In the genomic region with DNA sequence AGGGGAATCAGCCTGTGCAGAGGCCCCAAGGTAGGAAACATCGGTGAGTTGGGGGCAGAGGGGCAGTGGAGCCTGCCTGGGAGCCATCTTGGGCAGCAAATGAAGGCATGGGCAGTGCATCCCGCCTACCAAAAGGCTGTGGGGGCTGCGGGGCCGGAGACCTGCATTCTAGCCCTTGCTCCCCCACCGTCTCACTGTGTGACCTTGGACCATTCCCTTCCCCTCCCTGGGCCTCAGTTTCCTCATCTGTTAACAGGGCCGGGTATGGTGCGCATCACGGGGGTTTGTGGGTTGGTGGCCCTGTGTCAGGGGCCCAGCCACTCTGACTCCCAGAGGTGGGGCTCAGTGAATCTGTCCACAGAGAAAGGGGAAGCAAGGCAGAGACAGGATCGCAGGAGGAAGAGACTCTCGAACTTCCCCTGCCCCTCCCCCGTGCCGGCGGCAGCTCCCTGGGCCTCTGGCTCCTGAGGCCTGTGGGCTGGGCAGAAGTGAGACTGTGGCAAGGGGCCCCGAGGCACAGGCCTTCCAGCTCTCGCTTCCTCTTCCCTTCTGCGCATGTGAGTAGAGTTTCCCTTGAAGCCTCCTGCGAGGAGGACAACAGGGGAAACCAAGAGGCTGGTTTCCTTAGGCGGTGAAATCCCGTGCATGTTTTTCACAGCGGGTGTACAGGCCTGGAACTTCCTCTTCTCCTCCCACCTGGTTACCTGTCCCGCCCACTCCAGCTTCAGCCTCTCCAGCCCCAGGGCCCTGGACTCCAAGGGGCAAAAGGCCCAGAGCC, we compare ENCODE assay signal across 8 cellular contexts. TPM values are rescaled to one million over a fixed set of nuclear protein-coding genes. Genes with fewer than 3 reads are reported as not detected.
DNase-seq lines count a peak whose midpoint lies in the region; ATAC-seq and TF ChIP-seq lines count a peak whose summit lies in the region.

No MANE protein-coding gene starts in this region.

- H3K4me2 ChIP-seq in trophoblast cell (ENCODE audit: low read length): peak overlapping the region; percentile 8

- H3K36me3 ChIP-seq in trophoblast cell (ENCODE audit: control insufficient read depth in 1 of 2, insufficient read depth in 2 of 2, low read length in 2 of 2) (no peaks in the 10 kb centered on the region), urinary bladder (ENCODE audit: insufficient read depth) (no peaks in the 10 kb centered on the region)

- H3K9me3 ChIP-seq in trophoblast cell (ENCODE audit: insufficient read depth, low read depth, low read length): peaks cover 5% of the 10 kb centered on the region

- H3K27ac ChIP-seq in trophoblast cell (ENCODE audit: low read depth, low read length) (peak overlapping the region; percentile 64), urinary bladder (ENCODE audit: low read depth) (peak overlapping the region; percentile 41)

- H2BK5ac ChIP-seq in trophoblast cell (ENCODE audit: low read depth, low read length, poor library complexity): peak overlapping the region; percentile 18

- ATAC-seq in GM21526 (IDR thresholded peaks at IDR 0.05; ENCODE audit: low FRiP score, unreplicated experiment): peak; percentile 82

- peak overlapping the region; percentile 37 for H3K14ac ChIP-seq in trophoblast cell (ENCODE audit: low read length)

- H3K4me3 ChIP-seq in trophoblast cell (ENCODE audit: low read depth, low read length) (peak overlapping the region; percentile 33), urinary bladder (ENCODE audit: low read depth, low read length) (no peak overlapping the region)

- peaks cover 14 to 23% of the 10 kb centered on the region in 2 experiments for H3K4me1 ChIP-seq in trophoblast cell (ENCODE audit: control insufficient read depth in 1 of 2, insufficient read depth in 2 of 2, low read length in 2 of 2)
- H3K4me1 ChIP-seq in urinary bladder (ENCODE audit: insufficient read depth): peaks cover 4% of the 10 kb centered on the region

- H3K23ac ChIP-seq in trophoblast cell (ENCODE audit: low read length): no peak overlapping the region

- no peak overlapping the region for H2BK12ac ChIP-seq in trophoblast cell (ENCODE audit: low read length)

- DNase-seq in COLO668 (lab: John Stamatoyannopoulos, UW; ENCODE audit: unreplicated experiment) (peak; percentile 67), KG1 (lab: John Stamatoyannopoulos, UW) (peak; percentile 80), erythroblast (lab: John Stamatoyannopoulos, UW) (peak; percentile 23 to 25), trophoblast cell (peak; percentile 62 to 78), H4 (ENCODE audit: low spot score) (no peak)
- DNase-seq in activated CD4-positive, alpha-beta T cell treated with anti-CD3 and anti-CD28 coated beads, Interleukin-2, amount 50 U/mL, for 48 hours: peak; percentile 86 to 90

- H3K9ac ChIP-seq in trophoblast cell (ENCODE audit: low read length): no peak overlapping the region

- peak overlapping the region; percentile 5 for H3K4ac ChIP-seq in trophoblast cell (ENCODE audit: low read depth, low read length)

- H3K18ac ChIP-seq in trophoblast cell (ENCODE audit: low read length): peak overlapping the region; percentile 26

- no peak overlapping the region for H2BK120ac ChIP-seq in trophoblast cell (ENCODE audit: insufficient read depth, low read length, poor library complexity)

- H4K12ac ChIP-seq in trophoblast cell (ENCODE audit: low read depth, low read length): peak overlapping the region; percentile 25

- no peaks in the 10 kb centered on the region for H3K79me2 ChIP-seq in trophoblast cell (ENCODE audit: control insufficient read depth, insufficient read depth, low read length, poor library complexity)

- peak overlapping the region; percentile 46 for H4K91ac ChIP-seq in trophoblast cell (ENCODE audit: low read depth, low read length)

- WGBS in trophoblast cell (ENCODE audit: extremely low coverage, insufficient coverage, insufficient read length): no CpG with 5 or more reads among the region's 21 CpGs
- WGBS in urinary bladder: 70% methylated on average over 21 of the region's 21 CpGs

- H3K79me1 ChIP-seq in trophoblast cell (ENCODE audit: low read length): peaks cover 12% of the 10 kb centered on the region

- no peak for TF ChIP-seq POLR2A in erythroblast (IDR thresholded peaks at IDR 0.05; ENCODE audit: low read length)

- no peaks in the 10 kb centered on the region for H3K27me3 ChIP-seq in trophoblast cell (ENCODE audit: insufficient read depth, low read length)

- peak overlapping the region; percentile 50 for H4K8ac ChIP-seq in trophoblast cell (ENCODE audit: low read depth, low read length)

- H2AK5ac ChIP-seq in trophoblast cell (ENCODE audit: low read length): peak overlapping the region; percentile 15

- no peak overlapping the region for H2AFZ ChIP-seq in trophoblast cell (ENCODE audit: insufficient read depth, low read length, poor library complexity)

RNA-seq across cellular contexts. Expression of gene IDH2, which starts 42.9 kb away (rescaled TPM):
- 108 and 113 TPM in 2 replicates for polyA plus RNA-seq in trophoblast cell (2013)
- total RNA-seq in urinary bladder: 85.0 TPM
- 105 TPM for polyA plus RNA-seq in urinary bladder
- total RNA-seq in H4 (2014; rRNA removed; shearing (Covaris generic)): 43.2 and 48.5 TPM in 2 replicates

RNA-seq across cellular contexts. Expression of gene ZNF710, which starts 58.3 kb away (rescaled TPM):
- polyA plus RNA-seq in trophoblast cell (2013): 27.6 and 29.8 TPM in 2 replicates
- 9.7 TPM for total RNA-seq in urinary bladder
- polyA plus RNA-seq in urinary bladder: 9.6 TPM
- total RNA-seq in H4 (2014; rRNA removed; shearing (Covaris generic)): 4.7 and 8.4 TPM in 2 replicates
